Comparison of ENCODE assay signal across 18 cellular contexts in genomic region chr1:92705456-92705855, GRCh38.
DNase-seq lines count a peak whose midpoint lies in the region; ATAC-seq, FAIRE-seq and TF ChIP-seq lines count a peak whose summit lies in the region.
"Had no signal": no experiment of that assay in that cellular context is flagged by ENCODE, and none has a peak within 500 bp of the region (broad histone marks: within the 10 kb centered on the region; RNA-seq: fewer than 3 reads in every experiment).

No MANE protein-coding gene starts in this region.

- POLR2A ChIA-PET in activated CD8-positive, alpha-beta T cell treated with anti-CD3 and anti-CD28 coated beads for 36 hours (lab: Charles Lee), result no interaction called here

- peak; percentile 24 for FAIRE-seq in GM12892 (lab: Jason Lieb, UNC)
- peak; percentile 67 for FAIRE-seq in astrocyte (lab: Jason Lieb, UNC)
- FAIRE-seq: H1 had no signal

- ATAC-seq in activated CD8-positive, alpha-beta T cell treated with anti-CD3 and anti-CD28 coated beads for 36 hours, result no peak

- no peak overlapping the region for H3K4me3 ChIP-seq in astrocyte (ENCODE audit: insufficient read depth, low read depth, low read length)
- H3K4me3 ChIP-seq: Peyer's patch had no signal

- no peaks in the 10 kb centered on the region for H3K27me3 Mint-ChIP-seq in astrocyte (ENCODE audit: low read depth, unreplicated experiment)
- peaks cover 4% of the 10 kb centered on the region for H3K27me3 Mint-ChIP-seq in activated CD8-positive, alpha-beta T cell treated with anti-CD3 and anti-CD28 coated beads for 36 hours
- H3K27me3 Mint-ChIP-seq: IgD-negative memory B cell had no signal

- H3K79me2 ChIP-seq in astrocyte (ENCODE audit: insufficient read depth, low read length), result peaks cover 15% of the 10 kb centered on the region

- H3K4me1 ChIP-seq in astrocyte (ENCODE audit: insufficient read depth, low read length), result no peaks in the 10 kb centered on the region
- H3K4me1 ChIP-seq: Peyer's patch had no signal

- TF ChIP-seq POLR2A in GM12892 (IDR thresholded peaks at IDR 0.05; ENCODE audit: low read depth, low read length), result no peak

- peaks cover 33% of the 10 kb centered on the region for H3K4me1 Mint-ChIP-seq in astrocyte (ENCODE audit: low read depth, unreplicated experiment)
- H3K4me1 Mint-ChIP-seq in activated CD8-positive, alpha-beta T cell treated with anti-CD3 and anti-CD28 coated beads for 36 hours (ENCODE audit: low read depth), result no peaks in the 10 kb centered on the region

- H3K9ac ChIP-seq in astrocyte (ENCODE audit: low read length), result no peak overlapping the region

- no peaks in the 10 kb centered on the region for H3K9me3 Mint-ChIP-seq in astrocyte (ENCODE audit: unreplicated experiment)
- H3K9me3 Mint-ChIP-seq in activated CD8-positive, alpha-beta T cell treated with anti-CD3 and anti-CD28 coated beads for 36 hours, result no peaks in the 10 kb centered on the region
- H3K9me3 Mint-ChIP-seq: IgD-negative memory B cell had no signal

- H3K36me3 ChIP-seq in astrocyte (ENCODE audit: insufficient read depth, low read length), result no peaks in the 10 kb centered on the region
- H3K36me3 ChIP-seq: Peyer's patch had no signal

- no peaks in the 10 kb centered on the region for H3K9me3 ChIP-seq in astrocyte (ENCODE audit: insufficient read depth, low read depth, low read length)
- H3K9me3 ChIP-seq: Peyer's patch had no signal

- H3K27ac ChIP-seq in astrocyte (ENCODE audit: low read depth, low read length), result no peak overlapping the region
- H3K27ac ChIP-seq: C4-2B, Peyer's patch had no signal

- TF ChIP-seq CTCF in astrocyte (IDR thresholded peaks at IDR 0.05; ENCODE audit: insufficient read depth, low read depth, low read length), result no peak
- TF ChIP-seq CTCF in activated CD8-positive, alpha-beta T cell treated with anti-CD3 and anti-CD28 coated beads for 36 hours (IDR thresholded peaks at IDR 0.05), result no peak

- CTCF ChIA-PET in activated CD8-positive, alpha-beta T cell treated with anti-CD3 and anti-CD28 coated beads for 36 hours (lab: Charles Lee), result interaction anchor here (0.8 kb wide), 1 partner anchor 113 kb away, joined by 3 read pairs; no protein-coding TSS in a partner anchor

- no peak overlapping the region for H3K4me3 Mint-ChIP-seq in astrocyte (ENCODE audit: unreplicated experiment)
- H3K4me3 Mint-ChIP-seq in activated CD8-positive, alpha-beta T cell treated with anti-CD3 and anti-CD28 coated beads for 36 hours, result no peak overlapping the region
- H3K4me3 Mint-ChIP-seq: IgD-negative memory B cell had no signal

- H3K27ac Mint-ChIP-seq in astrocyte (ENCODE audit: unreplicated experiment), result no peak overlapping the region
- H3K27ac Mint-ChIP-seq in activated CD8-positive, alpha-beta T cell treated with anti-CD3 and anti-CD28 coated beads for 36 hours, result no peak overlapping the region
- H3K27ac Mint-ChIP-seq: IgD-negative memory B cell had no signal

- no peaks in the 10 kb centered on the region for H3K36me3 Mint-ChIP-seq in astrocyte (ENCODE audit: low read depth, unreplicated experiment)
- H3K36me3 Mint-ChIP-seq in activated CD8-positive, alpha-beta T cell treated with anti-CD3 and anti-CD28 coated beads for 36 hours (ENCODE audit: low read depth), result no peaks in the 10 kb centered on the region

- H3K27me3 ChIP-seq in astrocyte (ENCODE audit: insufficient read depth, low read length), result no peaks in the 10 kb centered on the region
- H3K27me3 ChIP-seq: Peyer's patch had no signal

- peaks cover 6% of the 10 kb centered on the region for H4K20me1 ChIP-seq in astrocyte (ENCODE audit: insufficient read depth, low read length)

- DNase-seq in GM12892 (ENCODE audit: insufficient read length) (no peak), NCI-H226 (peak; percentile 6), astrocyte (ENCODE audit: low read depth) (peak; percentile 47), iris pigment epithelial cell (ENCODE audit: low read depth) (peak; percentile 38), NCI-H2196 treated with DMSO at 0.1 percent for 48 hours (lab: John Stamatoyannopoulos, UW; ENCODE audit: unreplicated experiment) (no peak), NCI-H2196 (lab: John Stamatoyannopoulos, UW; ENCODE audit: unreplicated experiment) (no peak), NCI-H2171 treated with DMSO at 0.1 percent for 48 hours (lab: John Stamatoyannopoulos, UW) (no peak)
- no peak for DNase-seq in activated CD8-positive, alpha-beta T cell treated with anti-CD3 and anti-CD28 coated beads for 36 hours
- DNase-seq: COR-L47, NCI-H146, NCI-H2107, NCI-H446 treated with DMSO at 0.1 percent for 48 hours, NCI-H774, Peyer's patch, SHP77 had no signal

- intact Hi-C loops in activated CD8-positive, alpha-beta T cell treated with anti-CD3 and anti-CD28 coated beads for 36 hours (cut with micrococcal nuclease), result no loop called here

- peak overlapping the region; percentile 12 for H3K4me2 ChIP-seq in astrocyte (ENCODE audit: low read length)

- H2AFZ ChIP-seq in astrocyte (ENCODE audit: low read depth, low read length), result no peak overlapping the region

Comparison
In these comparisons a context has a peak if more than half of its experiments do, and no peak if none do; other contexts are left out.
1. DNase-seq: peak in NCI-H226 (single experiment), astrocyte (single experiment) and iris pigment epithelial cell (single experiment); none in GM12892 (single experiment), NCI-H2196 treated with DMSO at 0.1 percent for 48 hours (single experiment), NCI-H2196 (single experiment), activated CD8-positive, alpha-beta T cell treated with anti-CD3 and anti-CD28 coated beads for 36 hours (single experiment) and NCI-H2171 treated with DMSO at 0.1 percent for 48 hours (single experiment).